ENCODE assay signal across 34 cellular contexts in genomic region chr4:183599284-183599683, GRCh38. TPM values are rescaled to one million over a fixed set of nuclear protein-coding genes. Genes with fewer than 3 reads are reported as not detected.
DNase-seq lines count a peak whose midpoint lies in the region; ATAC-seq, FAIRE-seq and TF ChIP-seq lines count a peak whose summit lies in the region.
"Had no signal": no experiment of that assay in that cellular context is flagged by ENCODE, and none has a peak within 500 bp of the region (broad histone marks: within the 10 kb centered on the region; RNA-seq: fewer than 3 reads in every experiment).

No MANE protein-coding gene starts in this region.

- intact Hi-C loops in tibial artery (cut with DNase I; ENCODE audit: low total_unique reads) = no loop called here

- TF ChIP-seq CTCF in tibial artery (IDR thresholded peaks at IDR 0.05) = no peak

- no peaks in the 10 kb centered on the region for H3K36me3 ChIP-seq in small intestine (ENCODE audit: control insufficient read depth in 2 of 2, insufficient read depth in 2 of 2, low read length in 2 of 2)
- no peaks in the 10 kb centered on the region for H3K36me3 ChIP-seq in tibial artery
- H3K36me3 ChIP-seq: gastroesophageal sphincter, right atrium auricular region, spleen, upper lobe of left lung had no signal

- H3K4me3 ChIP-seq in small intestine (ENCODE audit: low read depth in 1 of 2, low read length in 2 of 2) (no peak overlapping the region), tibial artery (no peak overlapping the region)
- H3K4me3 ChIP-seq: A549, gastroesophageal sphincter, GM23248, PC-9, right atrium auricular region, spleen, upper lobe of left lung had no signal

- FAIRE-seq in small intestine (lab: Jason Lieb, UNC) = no peak
- FAIRE-seq: A549 had no signal

- H3K27me3 ChIP-seq in small intestine (ENCODE audit: control insufficient read depth in 2 of 2, insufficient read depth in 2 of 2, low read length in 2 of 2) (no peaks in the 10 kb centered on the region), tibial artery (no peaks in the 10 kb centered on the region)
- H3K27me3 ChIP-seq: gastroesophageal sphincter, right atrium auricular region, upper lobe of left lung had no signal

- no peak overlapping the region for H3K27ac ChIP-seq in small intestine (ENCODE audit: low read depth in 1 of 2, low read length in 1 of 2)
- H3K27ac ChIP-seq in tibial artery = no peak overlapping the region
- H3K27ac ChIP-seq: A549, GM23248, parathyroid adenoma, PC-9, right atrium auricular region, spleen, upper lobe of left lung had no signal

- DNase-seq in small intestine (no peak), tibial artery (no peak), HuH-7 (ENCODE audit: low spot score) (no peak)
- no peak for DNase-seq in activated effector memory CD4-positive, alpha-beta T cell treated with Interleukin-2 at 50 U/mL for 16 hours
- DNase-seq: activated CD4-positive, alpha-beta T cell treated with anti-CD3 and anti-CD28 coated beads for 36 hours; activated CD8-positive, alpha-beta memory T cell treated with anti-CD3 and anti-CD28 coated beads for 24 hours; activated gamma-delta T cell; activated naive CD8-positive, alpha-beta T cell treated with anti-CD3 and anti-CD28 coated beads, Interleukin-2, amount 10 ng/mL, durations not matched to agents 7 days and 5 days; AML-193; CD4-positive, alpha-beta memory T cell; central memory CD4-positive, alpha-beta T cell; GM23248; hypothalamus; immature natural killer cell; left colon; mammary epithelial cell; NCI-H1105 treated with DMSO at 0.1 percent for 48 hours; NCI-H2029; NCI-H526; NK-92 treated with Interleukin-12 subunit alpha and Interleukin-12 subunit beta, amount 100 ng/mL, for 24 hours; PC-9; spleen; stimulated activated CD4-positive, alpha-beta T cell treated with anti-CD3 and anti-CD28 coated beads, Interleukin-2, amount 100 ng/mL, for 48 hours; upper lobe of left lung had no signal

- H3K4me1 ChIP-seq in small intestine (ENCODE audit: control insufficient read depth in 2 of 2, insufficient read depth in 1 of 2, low read depth in 1 of 2, low read length in 1 of 2) (no peaks in the 10 kb centered on the region), tibial artery (no peaks in the 10 kb centered on the region)
- H3K4me1 ChIP-seq: A549, parathyroid adenoma, right atrium auricular region, spleen, upper lobe of left lung had no signal

- no peaks in the 10 kb centered on the region for H3K9me3 ChIP-seq in small intestine (ENCODE audit: control insufficient read depth, low read depth)
- no peaks in the 10 kb centered on the region for H3K9me3 ChIP-seq in tibial artery
- H3K9me3 ChIP-seq: A549, gastroesophageal sphincter, right atrium auricular region, upper lobe of left lung had no signal

- ATAC-seq in GM18861 (IDR thresholded peaks at IDR 0.05; ENCODE audit: unreplicated experiment) (peak; percentile 20), GM21447 (IDR thresholded peaks at IDR 0.05; ENCODE audit: unreplicated experiment) (peak; percentile 43), HG03060 (IDR thresholded peaks at IDR 0.05; ENCODE audit: low read depth, unreplicated experiment) (peak; percentile 19), HG03460 (IDR thresholded peaks at IDR 0.05; ENCODE audit: unreplicated experiment) (peak; percentile 37)
- ATAC-seq: A549; activated CD4-positive, alpha-beta T cell treated with anti-CD3 and anti-CD28 coated beads for 36 hours; gastroesophageal sphincter; Right ventricle myocardium inferior; SK-N-SH treated with all-trans-retinoic acid at 6 μM for 48 hours had no signal

RNA-seq across cellular contexts. Expression of gene RWDD4, which starts 59.7 kb away (rescaled TPM):
- polyA plus RNA-seq in small intestine = 10 to 100 TPM; 10.3 to 13.4 (median 12.5) TPM

RNA-seq across cellular contexts. Expression of gene TRAPPC11, which starts 59.8 kb away (rescaled TPM):
- polyA plus RNA-seq in small intestine = 10 to 100 TPM; 12.3 to 19.9 (median 18.4) TPM
